ENCODE assay signal across 21 cellular contexts in the genomic region with DNA sequence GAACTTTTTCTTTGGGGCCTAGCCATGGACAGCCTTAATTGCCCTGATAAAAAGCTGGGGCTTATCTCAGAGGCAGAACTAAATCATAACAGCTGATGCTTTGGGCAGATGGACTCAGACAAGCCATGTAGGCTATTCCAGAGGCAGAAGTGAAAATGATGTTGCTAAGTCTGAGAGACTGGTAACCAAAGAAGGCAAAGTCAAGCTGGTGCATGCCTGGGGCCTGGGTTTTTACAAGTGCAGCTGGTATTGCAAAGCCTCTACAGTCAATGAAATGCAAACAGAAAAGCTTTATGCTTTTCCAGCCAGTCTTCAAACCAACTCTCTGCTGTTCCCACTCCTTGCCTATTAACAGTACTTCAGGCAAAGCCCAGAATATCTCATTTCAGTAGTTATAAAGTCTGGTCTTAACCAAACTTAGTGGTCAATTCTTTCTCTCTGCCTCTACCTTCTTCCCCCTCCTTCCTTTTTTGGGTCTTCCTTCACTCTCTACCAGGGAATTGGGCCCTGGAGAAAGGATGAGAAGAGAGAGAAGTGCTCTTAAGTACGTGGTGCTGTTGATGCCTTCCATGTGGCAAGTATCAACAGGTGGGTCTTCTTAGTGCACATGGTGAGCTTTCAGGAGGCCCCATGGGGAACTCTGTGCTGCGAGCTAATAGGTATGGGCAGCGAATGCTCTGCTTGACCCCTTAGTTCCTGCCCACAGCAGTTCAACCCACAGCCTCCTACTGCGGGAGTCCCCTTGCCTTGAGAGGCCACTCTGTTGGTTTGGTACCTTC. TPM values are rescaled to one million over a fixed set of nuclear protein-coding genes. Genes with fewer than 3 reads are reported as not detected.
DNase-seq lines count a peak whose midpoint lies in the region; ATAC-seq and TF ChIP-seq lines count a peak whose summit lies in the region.
"Had no signal": no experiment of that assay in that cellular context is flagged by ENCODE, and none has a peak within 500 bp of the region (broad histone marks: within the 10 kb centered on the region; RNA-seq: fewer than 3 reads in every experiment).

No MANE protein-coding gene starts in this region.

- no peak for TF ChIP-seq CTCF in GM12865 (IDR thresholded peaks at IDR 0.05; ENCODE audit: insufficient read depth, low read depth, low read length, missing control alignments)

- intact Hi-C loops in Right ventricle myocardium superior (cut with DNase I), result loop anchor here (10.0 kb wide), 1 partner anchor 519 kb away; no protein-coding TSS in a partner anchor

- ATAC-seq in GM21576 (IDR thresholded peaks at IDR 0.05; ENCODE audit: unreplicated experiment) (peak; percentile 39), Right ventricle myocardium superior (ENCODE audit: poor library complexity) (no peak)
- ATAC-seq: body of pancreas, T-helper 17 cell had no signal

- no peak overlapping the region for H3K4me3 ChIP-seq in GM12865 (ENCODE audit: low read depth, low read length)
- H3K4me3 ChIP-seq: body of pancreas, esophagus squamous epithelium, hepatocyte had no signal

- DNase-seq in GM12865 (ENCODE audit: low read depth) (peak; percentile 36), NAMALWA (ENCODE audit: low spot score) (peak; percentile 38), RPMI7951 (ENCODE audit: low read depth) (peak; percentile 29), HK-2 (ENCODE audit: unreplicated experiment) (no peak), medulla oblongata (ENCODE audit: extremely low spot score) (no peak), Right ventricle myocardium superior (no peak), KG1 (lab: John Stamatoyannopoulos, UW) (no peak)
- DNase-seq: activated CD4-positive, alpha-beta T cell treated with anti-CD3 and anti-CD28 coated beads for 1 hour; activated CD8-positive, alpha-beta memory T cell treated with anti-CD3 and anti-CD28 coated beads, Interleukin-2, amount 50 U/mL, for 4 hours; activated naive CD4-positive, alpha-beta T cell treated with Interleukin-2 at 50 U/mL for 16 hours; body of pancreas; esophagus squamous epithelium; H9; stimulated activated naive CD4-positive, alpha-beta T cell treated with Interleukin-2 at 50 U/mL for 16 hours; T-helper 17 cell had no signal

RNA-seq across cellular contexts. Expression of a gene that starts 39.2 kb away (rescaled TPM):
- not detected in 2 replicates for total RNA-seq in RPMI7951 (2014; rRNA removed; shearing (Covaris generic))
- total RNA-seq in Right ventricle myocardium superior, result not detected
- total RNA-seq: B cell, body of pancreas, H9, hepatocyte, LHCN-M2, osteocyte, T-helper 17 cell, ureter had no signal

RNA-seq across cellular contexts. Expression of a gene that starts 49.2 kb away (rescaled TPM):
- 0.39 and 0.96 TPM in 2 replicates for total RNA-seq in RPMI7951 (2014; rRNA removed; shearing (Covaris generic))
- 3.3 TPM for total RNA-seq in Right ventricle myocardium superior
- total RNA-seq: B cell, H9, LHCN-M2, osteocyte, T-helper 17 cell had no signal

Comparison
In these comparisons a context has a peak if more than half of its experiments do, and no peak if none do; other contexts are left out.
1. DNase-seq: peak in GM12865 (single experiment), NAMALWA (single experiment) and RPMI7951 (single experiment); none in HK-2 (single experiment), medulla oblongata (single experiment), Right ventricle myocardium superior (single experiment) and KG1 (single experiment).